Comparison of ENCODE assay signal across 9 cellular contexts in genomic region chr10:105837951-105838350, GRCh38.
A peak's percentile ranks its signal among the peaks of the same experiment; 100 is the strongest.
DNase-seq lines count a peak whose midpoint lies in the region; ATAC-seq, FAIRE-seq and TF ChIP-seq lines count a peak whose summit lies in the region.
"Had no signal": no experiment of that assay in that cellular context is flagged by ENCODE, and none has a peak within 500 bp of the region (broad histone marks: within the 10 kb centered on the region; RNA-seq: fewer than 3 reads in every experiment).

No MANE protein-coding gene starts in this region.

- no peaks in the 10 kb centered on the region for H3K9me2 ChIP-seq in Karpas-422 (replicated peaks; ENCODE audit: insufficient read depth, low read length)

- H3K4me3 Mint-ChIP-seq in central memory CD8-positive, alpha-beta T cell = peak overlapping the region; percentile 52
- peak overlapping the region; percentile 67 for H3K4me3 Mint-ChIP-seq in neural crest cell

- peak; percentile 91 for FAIRE-seq in GM12891 (lab: Jason Lieb, UNC)

- H3K27me3 Mint-ChIP-seq in central memory CD8-positive, alpha-beta T cell = no peaks in the 10 kb centered on the region
- no peaks in the 10 kb centered on the region for H3K27me3 Mint-ChIP-seq in neural crest cell (ENCODE audit: low read depth)

- no peak overlapping the region for H2AFZ ChIP-seq in Karpas-422 (ENCODE audit: low read length)

- H3K9me3 Mint-ChIP-seq in central memory CD8-positive, alpha-beta T cell = peaks cover 6% of the 10 kb centered on the region
- H3K9me3 Mint-ChIP-seq in neural crest cell = peaks cover under 1% of the 10 kb centered on the region

- H3K79me2 ChIP-seq in Karpas-422 (ENCODE audit: low read length) = no peaks in the 10 kb centered on the region

- no peaks in the 10 kb centered on the region for H3K9me3 ChIP-seq in Karpas-422 (ENCODE audit: low read length)

- H3K4me3 ChIP-seq in Karpas-422 (ENCODE audit: low read length) = peak overlapping the region; percentile 46

- H3K27ac ChIP-seq in Karpas-422 (ENCODE audit: low read length) = no peak overlapping the region
- H3K27ac ChIP-seq: KMS-11 had no signal

- ATAC-seq in GM21576 (IDR thresholded peaks at IDR 0.05; ENCODE audit: unreplicated experiment) = peak; percentile 89
- ATAC-seq in central memory CD8-positive, alpha-beta T cell (replicated peaks; ENCODE audit: extremely low read depth, poor library complexity, severe bottlenecking) = no peak

- H3K4me1 ChIP-seq in Karpas-422 (ENCODE audit: low read length) = peaks cover 18% of the 10 kb centered on the region

- peak overlapping the region; percentile 31 for H3K9ac ChIP-seq in Karpas-422 (ENCODE audit: low read length)
- H3K9ac ChIP-seq: KMS-11 had no signal

- H3K36me3 ChIP-seq in Karpas-422 (ENCODE audit: insufficient read depth, low read length) = no peaks in the 10 kb centered on the region

- peak overlapping the region; percentile 37 for H3K4me2 ChIP-seq in Karpas-422 (ENCODE audit: low read depth, low read length, poor library complexity, severe bottlenecking)
- H3K4me2 ChIP-seq: KMS-11 had no signal

- no peaks in the 10 kb centered on the region for H3K4me1 Mint-ChIP-seq in central memory CD8-positive, alpha-beta T cell
- H3K4me1 Mint-ChIP-seq in neural crest cell = peaks cover 37% of the 10 kb centered on the region

- TF ChIP-seq CTCF in neural crest cell (conservative IDR thresholded peaks at IDR 0.05) = no peak

- no peak for TF ChIP-seq POLR2A in GM12891 (IDR thresholded peaks at IDR 0.05; ENCODE audit: low read depth, low read length)

- peak overlapping the region; percentile 56 for H3K27ac Mint-ChIP-seq in central memory CD8-positive, alpha-beta T cell (ENCODE audit: low read depth)
- H3K27ac Mint-ChIP-seq in neural crest cell (ENCODE audit: unreplicated experiment) = peak overlapping the region; percentile 23

- no peaks in the 10 kb centered on the region for H3K36me3 Mint-ChIP-seq in central memory CD8-positive, alpha-beta T cell (ENCODE audit: insufficient read depth)
- no peaks in the 10 kb centered on the region for H3K36me3 Mint-ChIP-seq in neural crest cell (ENCODE audit: low read depth)

- H4K20me1 ChIP-seq in Karpas-422 (ENCODE audit: insufficient read depth, low read depth, low read length) = no peaks in the 10 kb centered on the region

- H3K27me3 ChIP-seq in Karpas-422 (ENCODE audit: low read length) = no peaks in the 10 kb centered on the region

- DNase-seq in GM12891 (ENCODE audit: insufficient read length, low spot score) (peak; percentile 3), Karpas-422 (peak; percentile 63), neural crest cell (ENCODE audit: low read depth, low spot score) (no peak), RKO (ENCODE audit: low spot score) (no peak), hippocampal formation (lab: John Stamatoyannopoulos, UW) (no peak)
- DNase-seq in central memory CD8-positive, alpha-beta T cell (ENCODE audit: low spot score in 2 of 2) = no peak
- no peak for DNase-seq in activated CD4-positive, alpha-beta T cell treated with anti-CD3 and anti-CD28 coated beads for 48 hours

TF ChIP-seq in GM12891, 5 proteins besides CTCF, POLR2A, EP300 and RAD21:
- TF ChIP-seq POU2F2 (IDR thresholded peaks at IDR 0.05; ENCODE audit: low read depth, low read length) (no peak), POLR2AphosphoS5 (IDR thresholded peaks at IDR 0.05; ENCODE audit: low read depth, low read length) (no peak), SPI1 (IDR thresholded peaks at IDR 0.05; ENCODE audit: low read depth, low read length) (no peak), TAF1 (IDR thresholded peaks at IDR 0.05; ENCODE audit: low read depth, low read length) (no peak), PAX5 (IDR thresholded peaks at IDR 0.05; ENCODE audit: insufficient read depth, low read length, severe bottlenecking) (no peak)

Comparison
In these comparisons a context has a peak if more than half of its experiments do, and no peak if none do; other contexts are left out.
1. DNase-seq: peak in GM12891 (single experiment) and Karpas-422 (single experiment); none in central memory CD8-positive, alpha-beta T cell (0 of 2), neural crest cell (single experiment), RKO (single experiment), hippocampal formation (0 of 2) and activated CD4-positive, alpha-beta T cell treated with anti-CD3 and anti-CD28 coated beads for 48 hours (single experiment).